Comparison of ENCODE assay signal across 8 cellular contexts in genomic region chr21:42496839-42497202, GRCh38. TPM values are rescaled to one million over a fixed set of nuclear protein-coding genes. Genes with fewer than 3 reads are reported as not detected.
DNase-seq lines count a peak whose midpoint lies in the region; ATAC-seq, FAIRE-seq and TF ChIP-seq lines count a peak whose summit lies in the region.

No MANE protein-coding gene starts in this region.

- no peaks in the 10 kb centered on the region for H3K9me3 ChIP-seq in left ventricle myocardium inferior (replicated peaks)

- ATAC-seq in activated B cell treated with CpG ODN at 0.5 μM for 24 hours (ENCODE audit: low read depth), result no peak

- H3K36me3 Mint-ChIP-seq in T-helper 2 cell treated with Interferon-gamma antibody and Interleukin-4, amounts not matched to agents 5 μg/mL and 100 μg/mL, for 36 hours (ENCODE audit: low read depth), result no peaks in the 10 kb centered on the region
- H3K36me3 Mint-ChIP-seq in activated B cell treated with CpG ODN at 0.5 μM for 24 hours (ENCODE audit: low read depth), result no peaks in the 10 kb centered on the region

- TF ChIP-seq POLR2A in H54 (IDR thresholded peaks at IDR 0.05; ENCODE audit: low read depth, low read length), result no peak

- H3K27ac Mint-ChIP-seq in T-helper 2 cell treated with Interferon-gamma antibody and Interleukin-4, amounts not matched to agents 5 μg/mL and 100 μg/mL, for 36 hours, result peak overlapping the region; percentile 85
- H3K27ac Mint-ChIP-seq in activated B cell treated with CpG ODN at 0.5 μM for 24 hours, result peak overlapping the region; percentile 83

- H3K4me1 ChIP-seq in left ventricle myocardium inferior, result peaks cover 15% of the 10 kb centered on the region

- H3K4me1 Mint-ChIP-seq in T-helper 2 cell treated with Interferon-gamma antibody and Interleukin-4, amounts not matched to agents 5 μg/mL and 100 μg/mL, for 36 hours (ENCODE audit: low read depth), result peaks cover 21% of the 10 kb centered on the region
- H3K4me1 Mint-ChIP-seq in activated B cell treated with CpG ODN at 0.5 μM for 24 hours, result peaks cover 13% of the 10 kb centered on the region

- H3K4me3 ChIP-seq in left ventricle myocardium inferior, result peak overlapping the region; percentile 86
- H3K4me3 ChIP-seq in skeletal muscle cell (ENCODE audit: low read depth, low read length), result peak overlapping the region; percentile 66

- no peak for FAIRE-seq in H54 (lab: Jason Lieb, UNC)

- POLR2A ChIA-PET in activated B cell treated with CpG ODN at 0.5 μM for 24 hours (lab: Charles Lee), result interaction anchor here (0.7 to 2.1 kb wide), 7 partner anchors 15 to 100 kb away, joined by 3 to 9 read pairs (median 5); partner anchors contain the start of gene SLC37A1

- intact Hi-C loops in activated B cell treated with CpG ODN at 0.5 μM for 24 hours (cut with micrococcal nuclease), result loop anchor here (1.0 to 5.0 kb wide), 9 partner anchors 8 to 618 kb away; partner anchors contain the start of genes PKNOX1 and PRDM15
- intact Hi-C loops in left ventricle myocardium inferior (cut with micrococcal nuclease), result no loop called here

- TF ChIP-seq CTCF in activated B cell treated with CpG ODN at 0.5 μM for 24 hours (IDR thresholded peaks at IDR 0.05), result no peak
- no peak for TF ChIP-seq CTCF in left ventricle myocardium inferior (IDR thresholded peaks at IDR 0.05; ENCODE audit: borderline replicate concordance)

- no peaks in the 10 kb centered on the region for H3K9me3 Mint-ChIP-seq in T-helper 2 cell treated with Interferon-gamma antibody and Interleukin-4, amounts not matched to agents 5 μg/mL and 100 μg/mL, for 36 hours
- H3K9me3 Mint-ChIP-seq in activated B cell treated with CpG ODN at 0.5 μM for 24 hours, result no peaks in the 10 kb centered on the region

- DNase-seq in T-helper 2 cell treated with Interferon-gamma antibody and Interleukin-4, amounts not matched to agents 5 μg/mL and 100 μg/mL, for 36 hours (ENCODE audit: low spot score), result no peak
- DNase-seq in T-helper 2 cell (no peak), activated B cell treated with CpG ODN at 0.5 μM for 24 hours (no peak), left ventricle myocardium inferior (no peak), skeletal muscle cell (ENCODE audit: low read depth) (no peak), germinal center (ENCODE audit: low spot score) (no peak), H54 (ENCODE audit: insufficient read length, low spot score) (no peak), SIG-M5 treated with dmso at 0.1 percent for 504 hours (lab: John Stamatoyannopoulos, UW; ENCODE audit: unreplicated experiment) (no peak)

- peak overlapping the region; percentile 88 for H3K4me3 Mint-ChIP-seq in T-helper 2 cell treated with Interferon-gamma antibody and Interleukin-4, amounts not matched to agents 5 μg/mL and 100 μg/mL, for 36 hours
- peak overlapping the region; percentile 88 for H3K4me3 Mint-ChIP-seq in activated B cell treated with CpG ODN at 0.5 μM for 24 hours

- CTCF ChIA-PET in activated B cell treated with CpG ODN at 0.5 μM for 24 hours (lab: Charles Lee), result interaction anchor here (0.9 to 1.4 kb wide), 2 partner anchors 15 to 39 kb away, joined by 3 to 4 read pairs; no protein-coding TSS in a partner anchor

- H3K27me3 Mint-ChIP-seq in T-helper 2 cell treated with Interferon-gamma antibody and Interleukin-4, amounts not matched to agents 5 μg/mL and 100 μg/mL, for 36 hours (ENCODE audit: low read depth), result peaks cover 4% of the 10 kb centered on the region
- no peaks in the 10 kb centered on the region for H3K27me3 Mint-ChIP-seq in activated B cell treated with CpG ODN at 0.5 μM for 24 hours

- H3K36me3 ChIP-seq in left ventricle myocardium inferior, result no peaks in the 10 kb centered on the region

- H3K27me3 ChIP-seq in left ventricle myocardium inferior (ENCODE audit: low read depth), result no peaks in the 10 kb centered on the region

- H3K27ac ChIP-seq in left ventricle myocardium inferior (replicated peaks), result peak overlapping the region; percentile 69

RNA-seq across cellular contexts. Expression of gene RSPH1, which starts 0.8 kb away (rescaled TPM):
- total RNA-seq in activated B cell treated with CpG ODN at 0.5 μM for 24 hours, result 0.38 TPM in 1 of 2 replicates, not detected in the other
- total RNA-seq in left ventricle myocardium inferior, result not detected

RNA-seq across cellular contexts. Expression of gene SLC37A1, which starts 16.8 kb away (rescaled TPM):
- 39.8 and 47.9 TPM in 2 replicates for total RNA-seq in activated B cell treated with CpG ODN at 0.5 μM for 24 hours
- total RNA-seq in left ventricle myocardium inferior, result 3.8 TPM
